ENCODE assay signal across 13 cellular contexts in the genomic region with DNA sequence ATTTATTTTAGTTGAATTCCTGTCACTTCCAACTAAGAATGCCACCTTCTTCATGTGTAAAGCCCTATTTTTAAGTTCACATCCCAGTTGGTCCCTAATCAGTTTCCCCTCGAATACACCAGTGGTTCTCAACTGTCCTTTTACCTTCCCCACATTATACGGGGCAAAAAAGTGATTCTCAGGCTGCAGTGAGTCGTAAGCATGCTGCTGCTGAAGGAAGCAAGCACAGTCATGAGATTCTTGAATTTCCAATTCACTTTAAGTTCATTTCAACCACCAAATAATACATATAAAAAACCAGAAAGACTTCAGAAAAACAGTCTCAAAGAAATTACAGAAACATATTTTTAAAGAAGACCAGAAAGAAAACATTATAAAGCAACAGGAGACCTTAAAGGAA. TPM values are rescaled to one million over a fixed set of nuclear protein-coding genes. Genes with fewer than 3 reads are reported as not detected.
DNase-seq lines count a peak whose midpoint lies in the region; ATAC-seq and TF ChIP-seq lines count a peak whose summit lies in the region.
"Had no signal": no experiment of that assay in that cellular context is flagged by ENCODE, and none has a peak within 500 bp of the region (broad histone marks: within the 10 kb centered on the region; RNA-seq: fewer than 3 reads in every experiment).

No MANE protein-coding gene starts in this region.

- no peak overlapping the region for H2AK5ac ChIP-seq in IMR-90 (ENCODE audit: low read depth, low read length)

- no peaks in the 10 kb centered on the region for H3K27me3 Mint-ChIP-seq in nephron (ENCODE audit: low read depth)

- 43% methylated on average over 2 of the region's 3 CpGs; no CpG with 5 or more reads in 1 of the 2 experiments for WGBS in IMR-90 (ENCODE audit: extremely low coverage in 2 of 2, insufficient read length in 1 of 2), 2 experiments

- H3K27ac ChIP-seq in ACC112 (ENCODE audit: low read depth, low read length) (peak overlapping the region; percentile 29; the same call in 1 of the 2 replicates), IMR-90 (ENCODE audit: insufficient read depth, low read length) (no peak overlapping the region), coronary artery (no peak overlapping the region), SJCRH30 (no peak overlapping the region)
- H3K27ac ChIP-seq: SJSA1 had no signal

- H3K23ac ChIP-seq in IMR-90 (ENCODE audit: low read depth, low read length): no peak overlapping the region

- peaks cover 38 to 81% of the 10 kb centered on the region in 2 experiments for H3K79me1 ChIP-seq in IMR-90 (ENCODE audit: low read depth in 1 of 2, low read length in 2 of 2)

- H3K36me3 Mint-ChIP-seq in nephron (ENCODE audit: low read depth): no peaks in the 10 kb centered on the region

- H2BK120ac ChIP-seq in IMR-90 (ENCODE audit: low read depth, low read length): no peak overlapping the region

- no TSS peak for BruUV-seq in IMR-90 (replicated peaks; lab: Mats Ljungman, UMichigan)

- peak; percentile 37; the same call in 1 of the 2 replicates for ATAC-seq in IMR-90 (ENCODE audit: low read depth)

- intact Hi-C loops in IMR-90 (cut with micrococcal nuclease): loop anchor here (5.0 kb wide), 1 partner anchor 39 kb away; no protein-coding TSS in a partner anchor

- TF ChIP-seq CTCF in IMR-90 (conservative IDR thresholded peaks at IDR 0.05; ENCODE audit: low read depth, low read length): no peak
- TF ChIP-seq CTCF in nephron (IDR thresholded peaks at IDR 0.05; ENCODE audit: unreplicated experiment in 3 of 3): no peak
- no peak for TF ChIP-seq CTCF in coronary artery (IDR thresholded peaks at IDR 0.05)

- H3K9me3 ChIP-seq in IMR-90 (ENCODE audit: control insufficient read depth, insufficient read depth, low read length): no peaks in the 10 kb centered on the region
- no peaks in the 10 kb centered on the region for H3K9me3 ChIP-seq in SJCRH30 (replicated peaks)
- H3K9me3 ChIP-seq: SJSA1 had no signal

- 0 out of 2 replicates have a peak overlapping the region, but pooled peaks have one; percentile 4 for H3K18ac ChIP-seq in IMR-90 (ENCODE audit: low read depth, low read length)

- dilution Hi-C loops in IMR-90 (cut with HindIII; ENCODE audit: low sequenced_read_pairs, unreplicated experiment): no loop called here

- peaks cover 20% of the 10 kb centered on the region for H3K4me1 ChIP-seq in ACC112 (ENCODE audit: control insufficient read depth, insufficient read depth, low read length, unreplicated experiment)
- H3K4me1 ChIP-seq in IMR-90 (ENCODE audit: control insufficient read depth, insufficient read depth, low read length): peaks cover 8% of the 10 kb centered on the region
- no peaks in the 10 kb centered on the region for H3K4me1 ChIP-seq in SJCRH30

- no peaks in the 10 kb centered on the region for H3K9me3 Mint-ChIP-seq in nephron

- H3K9ac ChIP-seq in IMR-90 (ENCODE audit: low read depth, low read length): no peak overlapping the region

- no peak overlapping the region for H4K91ac ChIP-seq in IMR-90 (ENCODE audit: insufficient read depth, low read depth, low read length)

- CTCF ChIA-PET in IMR-90 (lab: Yijun Ruan, JAX): no interaction called here

- no peak overlapping the region for H3K4ac ChIP-seq in IMR-90 (ENCODE audit: low read depth, low read length)

- H3K4me3 ChIP-seq in ACC112 (ENCODE audit: low read depth, low read length): no peak overlapping the region
- no peak overlapping the region for H3K4me3 ChIP-seq in IMR-90 (ENCODE audit: insufficient read depth, low read depth, low read length)
- no peak overlapping the region for H3K4me3 ChIP-seq in coronary artery
- no peak overlapping the region for H3K4me3 ChIP-seq in SJCRH30
- H3K4me3 ChIP-seq: SJSA1 had no signal

- no peak overlapping the region for H4K8ac ChIP-seq in IMR-90 (ENCODE audit: low read depth in 2 of 2, low read length in 2 of 2)

- H2BK20ac ChIP-seq in IMR-90 (ENCODE audit: low read depth, low read length): no peak overlapping the region

- H4K20me1 ChIP-seq in IMR-90 (ENCODE audit: insufficient read depth, low read length): peaks cover 84% of the 10 kb centered on the region

- POLR2A ChIA-PET in IMR-90 (lab: Charles Lee; ENCODE audit: unreplicated experiment): no interaction called here

- H2BK15ac ChIP-seq in IMR-90 (ENCODE audit: low read depth, low read length): no peak overlapping the region

- peak overlapping the region; percentile 40 to 73 (median 45) for H3K27ac Mint-ChIP-seq in nephron

- H3K36me3 ChIP-seq in ACC112 (ENCODE audit: insufficient read depth, low read length) (no peaks in the 10 kb centered on the region), IMR-90 (ENCODE audit: control insufficient read depth, insufficient read depth, low read length) (no peaks in the 10 kb centered on the region; the same call in 1 of the 2 replicates), SJCRH30 (no peaks in the 10 kb centered on the region)
- H3K36me3 ChIP-seq: SJSA1 had no signal

- H3K27me3 ChIP-seq in ACC112 (ENCODE audit: insufficient read depth, low read length) (no peaks in the 10 kb centered on the region), IMR-90 (ENCODE audit: control insufficient read depth, insufficient read depth, low read length) (no peaks in the 10 kb centered on the region), SJCRH30 (no peaks in the 10 kb centered on the region)
- H3K27me3 ChIP-seq: SJSA1 had no signal

- H3K14ac ChIP-seq in IMR-90 (replicated peaks; ENCODE audit: low read depth, low read length): no peak overlapping the region

- no peak overlapping the region for H3K4me3 Mint-ChIP-seq in nephron

- TF ChIP-seq POLR2A in IMR-90 (IDR thresholded peaks at IDR 0.05; ENCODE audit: low read depth, low read length): no peak

- no peak overlapping the region for H3K56ac ChIP-seq in IMR-90 (ENCODE audit: extremely low read depth, insufficient read depth, low read length)

- H3K79me2 ChIP-seq in ACC112 (ENCODE audit: control insufficient read depth, insufficient read depth, low read length, unreplicated experiment): peaks cover 86% of the 10 kb centered on the region

- in situ Hi-C loops in IMR-90 (cut with MboI; ENCODE audit: low sequenced_read_pairs): no loop called here

- peak overlapping the region; percentile 50; the same call in 1 of the 2 replicates for H3K4me2 ChIP-seq in IMR-90 (ENCODE audit: low read depth, low read length)

- H2AFZ ChIP-seq in ACC112 (ENCODE audit: low read length, unreplicated experiment): no peak overlapping the region
- H2AFZ ChIP-seq in IMR-90 (replicated peaks; ENCODE audit: low read length, poor library complexity): no peak overlapping the region

- H4K5ac ChIP-seq in IMR-90 (ENCODE audit: low read depth, low read length): no peak overlapping the region

- DNase-seq in IMR-90 (peak; percentile 51), dermis blood vessel endothelial cell (peak; percentile 8), T-helper 2 cell (no peak), coronary artery (ENCODE audit: low spot score) (no peak), NCI-H748 (lab: John Stamatoyannopoulos, UW; ENCODE audit: unreplicated experiment) (no peak), SJCRH30 (no peak)
- DNase-seq: activated naive CD4-positive, alpha-beta T cell treated with anti-CD3 and anti-CD28 coated beads, Interleukin-2, amount 50 U/mL, for 16 hours; erythroblast; NCI-H2171; stimulated activated CD4-positive, alpha-beta T cell treated with anti-CD3 and anti-CD28 coated beads, Interleukin-12 subunit alpha, Interleukin-12 subunit beta, amount 100 ng/mL, for 4 hours had no signal

- H2AK9ac ChIP-seq in IMR-90 (replicated peaks; ENCODE audit: low read depth, low read length, poor library complexity): no peak overlapping the region

- TF ChIP-seq RAD21 in IMR-90 (IDR thresholded peaks at IDR 0.05; ENCODE audit: low read length): no peak

- H2BK5ac ChIP-seq in IMR-90 (ENCODE audit: low read depth, low read length, poor library complexity, severe bottlenecking): no peak overlapping the region

- peaks cover 12% of the 10 kb centered on the region for H3K9me1 ChIP-seq in IMR-90 (ENCODE audit: insufficient read depth, low read length)

- peaks cover 42% of the 10 kb centered on the region for H3K4me1 Mint-ChIP-seq in nephron

TF ChIP-seq in IMR-90, 13 proteins besides CTCF, POLR2A, EP300 and RAD21:
- no peak for TF ChIP-seq RCOR1 (IDR thresholded peaks at IDR 0.05; ENCODE audit: insufficient replicate concordance, low read length)

RNA-seq across cellular contexts. Expression of a gene that starts 47.9 kb away (rescaled TPM):
- total RNA-seq in IMR-90 (2012; rRNA removed) (26.3 and 37.5 TPM in 2 replicates), dermis blood vessel endothelial cell (37.4 and 52.3 TPM in 2 replicates)
- 26.6 and 28.9 TPM in 2 replicates for polyA plus RNA-seq in IMR-90 (2012; rRNA removed)
- polyA plus RNA-seq in IMR-90 (2012; cell fraction: cytosol; rRNA removed): 9.0 and 16.1 TPM in 2 replicates
- 8.5 and 16.7 TPM in 2 replicates for polyA plus RNA-seq in IMR-90 (2012; cell fraction: nucleus; rRNA removed; ENCODE audit: low replicate concordance)
- total RNA-seq in SJCRH30 (2014; rRNA removed; shearing (Covaris generic)): 36.7 and 39.2 TPM in 2 replicates

RNA-seq across cellular contexts. Expression of a gene that starts 54.8 kb away (rescaled TPM):
- 43.9 and 48.9 TPM in 2 replicates for total RNA-seq in IMR-90 (2012; rRNA removed)
- polyA plus RNA-seq in IMR-90 (2012; rRNA removed): 30.7 and 32.3 TPM in 2 replicates
- 13.0 and 15.9 TPM in 2 replicates for polyA plus RNA-seq in IMR-90 (2012; cell fraction: cytosol; rRNA removed)
- 75.6 and 82.9 TPM in 2 replicates for polyA plus RNA-seq in IMR-90 (2012; cell fraction: nucleus; rRNA removed; ENCODE audit: low replicate concordance)
- total RNA-seq in dermis blood vessel endothelial cell: 41.4 and 56.1 TPM in 2 replicates
- total RNA-seq in SJCRH30 (2014; rRNA removed; shearing (Covaris generic)): 16.1 and 18.0 TPM in 2 replicates

Comparison
In these comparisons a context has a peak if more than half of its experiments do, and no peak if none do; other contexts are left out.
1. DNase-seq: peak in IMR-90 (single experiment) and dermis blood vessel endothelial cell (single experiment); none in T-helper 2 cell (0 of 5), coronary artery (single experiment), NCI-H748 (single experiment) and SJCRH30 (0 of 2).